10 cellular contexts compared by ENCODE assay signal in genomic region chr9:36149197-36149596, GRCh38. TPM values are rescaled to one million over a fixed set of nuclear protein-coding genes. Genes with fewer than 3 reads are reported as not detected.
DNase-seq lines count a peak whose midpoint lies in the region; ATAC-seq and TF ChIP-seq lines count a peak whose summit lies in the region.
"Had no signal": no experiment of that assay in that cellular context is flagged by ENCODE, and none has a peak within 500 bp of the region (broad histone marks: within the 10 kb centered on the region; RNA-seq: fewer than 3 reads in every experiment).

No MANE protein-coding gene starts in this region.

- TF ChIP-seq CTCF in colonic mucosa (IDR thresholded peaks at IDR 0.05) (no peak), vagina (IDR thresholded peaks at IDR 0.05) (no peak)

- H3K36me3 ChIP-seq in colonic mucosa: no peaks in the 10 kb centered on the region
- peaks cover 61% of the 10 kb centered on the region for H3K36me3 ChIP-seq in mesodermal cell (ENCODE audit: control insufficient read depth, insufficient read depth, low read length)
- H3K36me3 ChIP-seq in vagina: no peaks in the 10 kb centered on the region

- H3K9me3 ChIP-seq in colonic mucosa (no peaks in the 10 kb centered on the region), mesodermal cell (ENCODE audit: control insufficient read depth, low read length) (peaks cover 8% of the 10 kb centered on the region), vagina (no peaks in the 10 kb centered on the region)

- H3K27ac ChIP-seq in colonic mucosa (peak overlapping the region; percentile 77), mesodermal cell (ENCODE audit: low read depth, low read length, severe bottlenecking) (peak overlapping the region; percentile 72), vagina (peak overlapping the region; percentile 83)

- H3K4me3 ChIP-seq in colonic mucosa: no peak overlapping the region
- no peak overlapping the region for H3K4me3 ChIP-seq in mesodermal cell (ENCODE audit: extremely low read depth, insufficient read depth, low read length, poor library complexity, severe bottlenecking)
- H3K4me3 ChIP-seq in vagina: no peak overlapping the region

- 63 to 82% methylated on average over 1 to 4 of the region's 4 CpGs for WGBS in mesodermal cell (ENCODE audit: insufficient coverage in 2 of 2), 2 experiments

- H3K9ac ChIP-seq in colonic mucosa (ENCODE audit: low read depth in 2 of 2, low read length in 2 of 2): peak overlapping the region in 1 of 2 donors; percentile 34

- H3K4me1 ChIP-seq in colonic mucosa (peaks cover 4% of the 10 kb centered on the region), mesodermal cell (ENCODE audit: control insufficient read depth, insufficient read depth, low read length, poor library complexity, severe bottlenecking) (peaks cover 24% of the 10 kb centered on the region), vagina (peaks cover 36% of the 10 kb centered on the region)

- DNase-seq in left cardiac atrium: no peak
- no peak for DNase-seq in Right ventricle myocardium superior
- DNase-seq in colonic mucosa: no peak
- no peak for DNase-seq in vagina (ENCODE audit: extremely low spot score in 2 of 2)
- DNase-seq: NCI-H1694 treated with DMSO at 0.1 percent for 48 hours had no signal

- intact Hi-C loops in left cardiac atrium (cut with DNase I) (no loop called here), Right ventricle myocardium superior (cut with DNase I) (no loop called here), colonic mucosa (cut with DNase I) (no loop called here), vagina (cut with DNase I) (no loop called here)

- H3K27me3 ChIP-seq in colonic mucosa: no peaks in the 10 kb centered on the region
- H3K27me3 ChIP-seq in vagina: no peaks in the 10 kb centered on the region

- ATAC-seq in left cardiac atrium (peak; percentile 38 to 55), Right ventricle myocardium superior (ENCODE audit: poor library complexity) (no peak), GM19035 (IDR thresholded peaks at IDR 0.05; ENCODE audit: unreplicated experiment) (no peak), GM19351 (IDR thresholded peaks at IDR 0.05; ENCODE audit: unreplicated experiment) (no peak), GM21529 (IDR thresholded peaks at IDR 0.05; ENCODE audit: unreplicated experiment) (no peak)

- TF ChIP-seq POLR2A in vagina (IDR thresholded peaks at IDR 0.05): no peak

RNA-seq across cellular contexts. Expression of gene GLIPR2, which starts 12.7 kb away (rescaled TPM):
- 10 to 100 TPM; 14.7 to 19.7 TPM for total RNA-seq in left cardiac atrium
- 6.7 TPM for total RNA-seq in Right ventricle myocardium superior
- total RNA-seq in colonic mucosa: 10 to 100 TPM; 33.1 to 44.9 TPM
- 37.2 TPM for polyA plus RNA-seq in mesodermal cell (2013, experiment 1 of 2)
- polyA plus RNA-seq in mesodermal cell (2013, experiment 2 of 2): 41.1 TPM
- 34.9 TPM for total RNA-seq in vagina

RNA-seq across cellular contexts. Expression of gene CCIN, which starts 20.0 kb away (rescaled TPM):
- total RNA-seq in left cardiac atrium: not detected
- total RNA-seq in Right ventricle myocardium superior: not detected
- under 1 TPM in 1 of 2 donors, not detected in 1; 0.32 TPM for total RNA-seq in colonic mucosa
- 0.22 TPM for polyA plus RNA-seq in mesodermal cell (2013, experiment 1 of 2)
- 0.20 TPM for polyA plus RNA-seq in mesodermal cell (2013, experiment 2 of 2)
- total RNA-seq in vagina: not detected
- total RNA-seq: activated naive CD4-positive, alpha-beta T cell treated with anti-CD3 and anti-CD28 coated beads, Interleukin-2, amount 50 U/mL, for 72 hours had no signal

RNA-seq across cellular contexts. Expression of gene CLTA, which starts 41.5 kb away (rescaled TPM):
- total RNA-seq in left cardiac atrium (10 to 100 TPM; 80.7 to 88.0 TPM), Right ventricle myocardium superior (63.0 TPM), colonic mucosa (100 to 1,000 TPM; 210 to 312 TPM), vagina (199 TPM)
- polyA plus RNA-seq in mesodermal cell (2013, experiment 1 of 2): 290 TPM
- polyA plus RNA-seq in mesodermal cell (2013, experiment 2 of 2): 289 TPM

Comparison
In these comparisons a context has a peak if more than half of its experiments do, and no peak if none do; other contexts are left out.
1. ATAC-seq: peak in left cardiac atrium (2 of 2); none in Right ventricle myocardium superior (single experiment), GM19035 (single experiment), GM19351 (single experiment) and GM21529 (single experiment).
2. Peak in every context shown above with its lines, with median percentiles within 50 percentile points of each other: H3K27ac ChIP-seq.